ENCODE assay signal across 15 cellular contexts in the genomic region with DNA sequence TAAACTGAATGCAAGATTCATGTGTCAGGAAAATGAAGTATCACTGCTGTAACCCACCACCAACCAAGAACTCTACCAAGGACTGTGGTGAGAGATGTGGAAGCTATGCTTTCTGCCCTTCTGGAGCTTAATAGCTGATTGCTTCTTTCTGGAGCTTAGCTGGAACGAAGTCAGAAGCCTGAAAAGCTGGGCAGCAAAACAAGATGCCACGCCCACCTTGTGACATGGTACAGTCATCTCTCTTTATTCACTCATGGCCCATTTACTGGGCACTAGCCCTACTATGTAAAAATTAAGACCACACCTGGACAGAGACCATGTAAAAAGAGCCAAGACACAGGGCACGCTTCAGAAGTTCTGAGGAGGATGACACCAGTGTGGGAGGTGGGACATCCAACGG. TPM values are rescaled to one million over a fixed set of nuclear protein-coding genes. Genes with fewer than 3 reads are reported as not detected.
DNase-seq lines count a peak whose midpoint lies in the region; ATAC-seq, FAIRE-seq and TF ChIP-seq lines count a peak whose summit lies in the region.
"Had no signal": no experiment of that assay in that cellular context is flagged by ENCODE, and none has a peak within 500 bp of the region (broad histone marks: within the 10 kb centered on the region; RNA-seq: fewer than 3 reads in every experiment).

No MANE protein-coding gene starts in this region.

- intact Hi-C loops in mucosa of descending colon (cut with DNase I, micrococcal nuclease), result no loop called here
- intact Hi-C loops in thyroid gland (cut with DNase I), result no loop called here
- intact Hi-C loops in activated T-helper 2 cell treated with anti-CD3 and anti-CD28 coated beads, Interferon-gamma antibody, Interleukin-2, Interleukin-4, amounts not matched to agents 10 μg/mL and 5 μg/mL and 100 μg/mL, durations not matched to agents 14 hours and 24 hours and 36 hours (cut with micrococcal nuclease), result loop anchor here (5.0 kb wide), 1 partner anchor 68 kb away; no protein-coding TSS in a partner anchor

- H3K9ac ChIP-seq in SK-N-SH (no peak overlapping the region), astrocyte (ENCODE audit: low read length) (no peak overlapping the region)

- peaks cover 51% of the 10 kb centered on the region for H3K4me1 Mint-ChIP-seq in astrocyte (ENCODE audit: low read depth, unreplicated experiment)
- H3K4me1 Mint-ChIP-seq in activated T-helper 2 cell treated with anti-CD3 and anti-CD28 coated beads, Interferon-gamma antibody, Interleukin-2, Interleukin-4, amounts not matched to agents 10 μg/mL and 5 μg/mL and 100 μg/mL, durations not matched to agents 14 hours and 24 hours and 36 hours (ENCODE audit: low read depth), result peaks cover 21% of the 10 kb centered on the region

- H3K36me3 ChIP-seq in SK-N-SH (replicated peaks in 1 of 2; ENCODE audit: control insufficient read depth in 1 of 2, insufficient read depth in 2 of 2, low read length in 1 of 2) (peaks cover 9 to 21% of the 10 kb centered on the region in 2 experiments), astrocyte (ENCODE audit: insufficient read depth, low read length) (peaks cover 4% of the 10 kb centered on the region), mucosa of descending colon (ENCODE audit: low read depth) (no peaks in the 10 kb centered on the region), thyroid gland (peaks cover 5 to 7% of the 10 kb centered on the region in 2 donors)

- peaks cover 40% of the 10 kb centered on the region for H3F3A ChIP-seq in SK-N-SH (replicated peaks; ENCODE audit: insufficient read depth)

- ATAC-seq in SK-N-SH treated with all-trans-retinoic acid at 6 μM for 48 hours, result no peak
- peak; percentile 17 for ATAC-seq in mucosa of descending colon
- ATAC-seq: activated T-helper 17 cell treated with anti-CD3 and anti-CD28 coated beads, Interleukin-2, amount 50 U/mL, for 72 hours; WTC11 had no signal

- no peaks in the 10 kb centered on the region for H3K9me3 Mint-ChIP-seq in astrocyte (ENCODE audit: unreplicated experiment)
- no peaks in the 10 kb centered on the region for H3K9me3 Mint-ChIP-seq in activated T-helper 2 cell treated with anti-CD3 and anti-CD28 coated beads, Interferon-gamma antibody, Interleukin-2, Interleukin-4, amounts not matched to agents 10 μg/mL and 5 μg/mL and 100 μg/mL, durations not matched to agents 14 hours and 24 hours and 36 hours
- H3K9me3 Mint-ChIP-seq: activated T-helper 17 cell treated with anti-CD3 and anti-CD28 coated beads, Interleukin-2, amount 50 U/mL, for 72 hours; WTC11 had no signal

- H3K79me2 ChIP-seq in SK-N-SH (ENCODE audit: insufficient read depth) (peaks cover 73% of the 10 kb centered on the region), astrocyte (ENCODE audit: insufficient read depth, low read length) (peaks cover 34% of the 10 kb centered on the region)

- no peak for TF ChIP-seq EP300 in SK-N-SH (IDR thresholded peaks at IDR 0.05; ENCODE audit: borderline replicate concordance in 1 of 2, low read depth in 1 of 2, low read length in 1 of 2)

- 0 out of 2 replicates have a peak overlapping the region, but pooled peaks have one; percentile 3 for H3K4me2 ChIP-seq in SK-N-SH
- H3K4me2 ChIP-seq in astrocyte (ENCODE audit: low read length), result no peak overlapping the region

- H3K4me3 Mint-ChIP-seq in astrocyte (ENCODE audit: unreplicated experiment), result no peak overlapping the region
- H3K4me3 Mint-ChIP-seq in activated T-helper 2 cell treated with anti-CD3 and anti-CD28 coated beads, Interferon-gamma antibody, Interleukin-2, Interleukin-4, amounts not matched to agents 10 μg/mL and 5 μg/mL and 100 μg/mL, durations not matched to agents 14 hours and 24 hours and 36 hours (ENCODE audit: low read depth), result no peak overlapping the region
- H3K4me3 Mint-ChIP-seq: activated T-helper 17 cell treated with anti-CD3 and anti-CD28 coated beads, Interleukin-2, amount 50 U/mL, for 72 hours; WTC11 had no signal

- TF ChIP-seq RAD21 in SK-N-SH (IDR thresholded peaks at IDR 0.05; ENCODE audit: low read length), result no peak

- H3K4me3 ChIP-seq in SK-N-SH (ENCODE audit: low read depth in 2 of 2, low read length in 1 of 2) (no peak overlapping the region), astrocyte (ENCODE audit: insufficient read depth, low read depth, low read length) (no peak overlapping the region), mucosa of descending colon (no peak overlapping the region), thyroid gland (replicated peaks in 1 of 3) (no peak overlapping the region)

- H3K27me3 Mint-ChIP-seq in astrocyte (ENCODE audit: low read depth, unreplicated experiment), result no peaks in the 10 kb centered on the region
- H3K27me3 Mint-ChIP-seq in activated T-helper 2 cell treated with anti-CD3 and anti-CD28 coated beads, Interferon-gamma antibody, Interleukin-2, Interleukin-4, amounts not matched to agents 10 μg/mL and 5 μg/mL and 100 μg/mL, durations not matched to agents 14 hours and 24 hours and 36 hours (ENCODE audit: low read depth), result no peaks in the 10 kb centered on the region
- H3K27me3 Mint-ChIP-seq: activated T-helper 17 cell treated with anti-CD3 and anti-CD28 coated beads, Interleukin-2, amount 50 U/mL, for 72 hours had no signal

- H4K20me1 ChIP-seq in SK-N-SH (ENCODE audit: insufficient read depth), result no peaks in the 10 kb centered on the region
- peaks cover 13% of the 10 kb centered on the region for H4K20me1 ChIP-seq in astrocyte (ENCODE audit: insufficient read depth, low read length)

- TF ChIP-seq POLR2A in thyroid gland (IDR thresholded peaks at IDR 0.05), result no peak

- H2AFZ ChIP-seq in SK-N-SH (ENCODE audit: low read depth), result no peak overlapping the region
- no peak overlapping the region for H2AFZ ChIP-seq in astrocyte (ENCODE audit: low read depth, low read length)

- peaks cover 48 to 55% of the 10 kb centered on the region in 2 experiments for H3K4me1 ChIP-seq in SK-N-SH (ENCODE audit: control insufficient read depth in 1 of 2, insufficient read depth in 2 of 2, low read depth in 1 of 2, low read length in 1 of 2)
- H3K4me1 ChIP-seq in astrocyte (ENCODE audit: insufficient read depth, low read length), result peaks cover 47% of the 10 kb centered on the region
- H3K4me1 ChIP-seq in mucosa of descending colon (ENCODE audit: low read depth), result peaks cover 34% of the 10 kb centered on the region
- H3K4me1 ChIP-seq in thyroid gland, result peaks cover 51 to 61% of the 10 kb centered on the region in 2 donors

- peak overlapping the region; percentile 87 to 91 for H3K27ac ChIP-seq in SK-N-SH (ENCODE audit: low read depth in 2 of 2, low read length in 1 of 2)
- H3K27ac ChIP-seq in astrocyte (ENCODE audit: low read depth, low read length), result no peak overlapping the region
- peak overlapping the region in 2 of 3 donors; percentile 78 to 89 for H3K27ac ChIP-seq in thyroid gland

- H3K27me3 ChIP-seq in SK-N-SH (ENCODE audit: insufficient read depth) (no peaks in the 10 kb centered on the region), astrocyte (ENCODE audit: insufficient read depth, low read length) (no peaks in the 10 kb centered on the region), thyroid gland (no peaks in the 10 kb centered on the region)

- DNase-seq in SK-N-SH (no peak), astrocyte (ENCODE audit: low read depth) (no peak), mucosa of descending colon (peak in 1 of 3 donors; percentile 37), thyroid gland (no peak), NCI-H1417 treated with DMSO at 0.1 percent for 48 hours (lab: John Stamatoyannopoulos, UW) (no peak)
- DNase-seq in activated T-helper 2 cell treated with anti-CD3 and anti-CD28 coated beads, Interferon-gamma antibody, Interleukin-2, Interleukin-4, amounts not matched to agents 10 μg/mL and 5 μg/mL and 100 μg/mL, durations not matched to agents 14 hours and 24 hours and 36 hours (ENCODE audit: low spot score), result no peak
- no peak for DNase-seq in stimulated activated CD4-positive, alpha-beta T cell treated with anti-CD3 and anti-CD28 coated beads, Interleukin-4, amount 100 ng/mL, for 1 hour
- DNase-seq: activated CD8-positive, alpha-beta memory T cell treated with anti-CD3 and anti-CD28 coated beads for 24 hours; NCI-H1436 treated with DMSO at 0.1 percent for 48 hours; stimulated activated CD4-positive, alpha-beta T cell treated with anti-CD3 and anti-CD28 coated beads, Interleukin-4, amount 100 ng/mL, for 24 hours; stimulated activated CD8-positive, alpha-beta memory T cell treated with anti-CD3 and anti-CD28 coated beads, Interleukin-4, amount 100 ng/mL, for 48 hours had no signal

- H3K36me3 Mint-ChIP-seq in astrocyte (ENCODE audit: low read depth, unreplicated experiment), result peaks cover 21% of the 10 kb centered on the region
- peaks cover 19% of the 10 kb centered on the region for H3K36me3 Mint-ChIP-seq in activated T-helper 2 cell treated with anti-CD3 and anti-CD28 coated beads, Interferon-gamma antibody, Interleukin-2, Interleukin-4, amounts not matched to agents 10 μg/mL and 5 μg/mL and 100 μg/mL, durations not matched to agents 14 hours and 24 hours and 36 hours (ENCODE audit: low read depth)

- TF ChIP-seq CTCF in SK-N-SH (IDR thresholded peaks at IDR 0.05) (no peak), astrocyte (IDR thresholded peaks at IDR 0.05; ENCODE audit: insufficient read depth, low read depth, low read length) (no peak), mucosa of descending colon (IDR thresholded peaks at IDR 0.05) (no peak), thyroid gland (IDR thresholded peaks at IDR 0.05) (no peak)

- H3K9me3 ChIP-seq in SK-N-SH (no peaks in the 10 kb centered on the region), astrocyte (ENCODE audit: insufficient read depth, low read depth, low read length) (no peaks in the 10 kb centered on the region), mucosa of descending colon (no peaks in the 10 kb centered on the region), thyroid gland (no peaks in the 10 kb centered on the region)

- WGBS in SK-N-SH (ENCODE audit: low lambda C conversion rate), result 97% methylated on average over 4 of the region's 4 CpGs
- WGBS in thyroid gland, 2 donors, result 89 to 97% methylated on average over 4 of the region's 4 CpGs

- CTCF ChIA-PET in SK-N-SH (lab: Yijun Ruan, JAX), result interaction anchor here (1.2 to 2.5 kb wide), 3 partner anchors 8 to 82 kb away, joined by 3 to 8 read pairs (median 5); no protein-coding TSS in a partner anchor

- POLR2A ChIA-PET in SK-N-SH (lab: Yijun Ruan, JAX), result no interaction called here

- no peaks in the 10 kb centered on the region for H3K9me2 ChIP-seq in SK-N-SH

- no peak for FAIRE-seq in astrocyte (lab: Jason Lieb, UNC)
- FAIRE-seq: A204.1 had no signal

- H3K27ac Mint-ChIP-seq in astrocyte (ENCODE audit: unreplicated experiment), result peak overlapping the region; percentile 34
- no peak overlapping the region for H3K27ac Mint-ChIP-seq in activated T-helper 2 cell treated with anti-CD3 and anti-CD28 coated beads, Interferon-gamma antibody, Interleukin-2, Interleukin-4, amounts not matched to agents 10 μg/mL and 5 μg/mL and 100 μg/mL, durations not matched to agents 14 hours and 24 hours and 36 hours
- H3K27ac Mint-ChIP-seq: activated T-helper 17 cell treated with anti-CD3 and anti-CD28 coated beads, Interleukin-2, amount 50 U/mL, for 72 hours had no signal

RNA-seq across cellular contexts. Expression of gene TEX2, which starts 48.1 kb away (rescaled TPM):
- 24.0 and 30.7 TPM in 2 replicates for polyA plus RNA-seq in SK-N-SH (2012; rRNA removed)
- polyA plus RNA-seq in SK-N-SH (2012; cell fraction: cytosol; rRNA removed), result 26.9 and 29.1 TPM in 2 replicates
- 24.0 and 32.4 TPM in 2 replicates for polyA plus RNA-seq in SK-N-SH (2012; cell fraction: nucleus; rRNA removed)
- total RNA-seq in astrocyte (56.1 and 58.2 TPM in 2 replicates), mucosa of descending colon (10 to 100 TPM; 27.5 to 38.5 (median 30.2) TPM), thyroid gland (100 to 1,000 TPM in 1 of 4 donors, 10 to 100 TPM in 3; 63.9 to 101 (median 71.7) TPM)
- total RNA-seq in activated T-helper 2 cell treated with anti-CD3 and anti-CD28 coated beads, Interferon-gamma antibody, Interleukin-2, Interleukin-4, amounts not matched to agents 10 μg/mL and 5 μg/mL and 100 μg/mL, durations not matched to agents 14 hours and 24 hours and 36 hours, result 20.7 and 22.0 TPM in 2 replicates
